Comparison of ENCODE assay signal across 1 cellular context in genomic region chr1:33163621-33164071, GRCh38.
TF ChIP-seq lines count a peak whose summit lies in the region.

No MANE protein-coding gene starts in this region.

TF ChIP-seq in IMR-90, 13 proteins besides CTCF, POLR2A, EP300 and RAD21 (continued from another document):
- TF ChIP-seq USF2 (IDR thresholded peaks at IDR 0.05; ENCODE audit: low read depth, low read length) (no peak), FOS (IDR thresholded peaks at IDR 0.05; ENCODE audit: low read depth, low read length) (no peak), MAZ (IDR thresholded peaks at IDR 0.05; ENCODE audit: borderline replicate concordance, low read depth, low read length) (peak; percentile 53; the same call in 1 of the 2 replicates), MAFK (IDR thresholded peaks at IDR 0.05; ENCODE audit: low read depth, low read length) (0 out of 2 replicates have a peak, but pooled peaks have one; percentile 13), BHLHE40 (IDR thresholded peaks at IDR 0.05; ENCODE audit: low read depth, low read length) (no peak), CHD1 (IDR thresholded peaks at IDR 0.05; ENCODE audit: low read depth, low read length) (no peak), RFX5 (IDR thresholded peaks at IDR 0.05; ENCODE audit: low read depth, low read length) (no peak), ELK1 (IDR thresholded peaks at IDR 0.05; ENCODE audit: borderline replicate concordance, low read depth, low read length) (no peak)
TF ChIP-seq in IMR-90: peak in this region for 4.
